8 cellular contexts compared by ENCODE assay signal in genomic region chr7:104943502-104944343, GRCh38.
DNase-seq lines count a peak whose midpoint lies in the region; ATAC-seq and TF ChIP-seq lines count a peak whose summit lies in the region.

No MANE protein-coding gene starts in this region.

- H3K27ac Mint-ChIP-seq in natural killer cell treated with Interleukin-12 subunit alpha and Interleukin-12 subunit beta and Interleukin-15 and Interleukin-18, amount 100 ng/mL, for 72 hours: peak overlapping the region; percentile 100

- peaks cover 63 to 71% of the 10 kb centered on the region in 2 donors for H3K4me1 Mint-ChIP-seq in natural killer cell treated with Interleukin-12 subunit alpha and Interleukin-12 subunit beta and Interleukin-15 and Interleukin-18, amount 100 ng/mL, for 72 hours (ENCODE audit: low read depth in 2 of 2)

- peak overlapping the region; percentile 82 to 90 for H3K27ac ChIP-seq in thoracic aorta

- H3K27me3 ChIP-seq in HAP-1 (ENCODE audit: low read depth) (no peaks in the 10 kb centered on the region), thoracic aorta (replicated peaks; ENCODE audit: insufficient read depth) (no peaks in the 10 kb centered on the region)

- H3K27me3 Mint-ChIP-seq in natural killer cell treated with Interleukin-12 subunit alpha and Interleukin-12 subunit beta and Interleukin-15 and Interleukin-18, amount 100 ng/mL, for 72 hours: no peaks in the 10 kb centered on the region

- in situ Hi-C loops in HAP-1 (cut with MboI; ENCODE audit: low sequenced_read_pairs): no loop called here

- H3K9me3 ChIP-seq in HAP-1: no peaks in the 10 kb centered on the region
- H3K9me3 ChIP-seq in thoracic aorta: no peaks in the 10 kb centered on the region

- no peak overlapping the region for H3K4me3 ChIP-seq in HAP-1
- H3K4me3 ChIP-seq in thoracic aorta: no peak overlapping the region
- H3K4me3 ChIP-seq in foreskin fibroblast (ENCODE audit: low read depth in 1 of 2, low read length in 2 of 2): no peak overlapping the region

- no peaks in the 10 kb centered on the region for H3K9me3 Mint-ChIP-seq in natural killer cell treated with Interleukin-12 subunit alpha and Interleukin-12 subunit beta and Interleukin-15 and Interleukin-18, amount 100 ng/mL, for 72 hours

- H3K36me3 ChIP-seq in HAP-1 (replicated peaks): no peaks in the 10 kb centered on the region
- no peaks in the 10 kb centered on the region for H3K36me3 ChIP-seq in thoracic aorta

- H3K4me1 ChIP-seq in HAP-1 (peaks cover 18% of the 10 kb centered on the region), thoracic aorta (ENCODE audit: control insufficient read depth in 1 of 2, low read depth in 2 of 2) (peaks cover 8 to 31% of the 10 kb centered on the region in 2 donors)

- H3K36me3 Mint-ChIP-seq in natural killer cell treated with Interleukin-12 subunit alpha and Interleukin-12 subunit beta and Interleukin-15 and Interleukin-18, amount 100 ng/mL, for 72 hours: peaks cover 35% of the 10 kb centered on the region

- DNase-seq in GDM1 (lab: John Stamatoyannopoulos, UW) (peak; percentile 57), HAP-1 (ENCODE audit: low spot score in 2 of 2) (peak; percentile 60 to 81), MV-4-11 (lab: John Stamatoyannopoulos, UW) (peak; percentile 68), thoracic aorta (ENCODE audit: low spot score) (no peak), foreskin fibroblast (no peak)
- DNase-seq in activated CD4-positive, alpha-beta T cell treated with anti-CD3 and anti-CD28 coated beads for 48 hours: peak; percentile 88
- DNase-seq in effector CD4-positive, alpha-beta T cell: peak; percentile 58
- peak; percentile 71 for DNase-seq in natural killer cell treated with Interleukin-12 subunit alpha and Interleukin-12 subunit beta and Interleukin-15 and Interleukin-18, amount 100 ng/mL, for 72 hours (ENCODE audit: low spot score)

- ATAC-seq in natural killer cell treated with Interleukin-12 subunit alpha and Interleukin-12 subunit beta and Interleukin-15 and Interleukin-18, amount 100 ng/mL, for 72 hours: peak; percentile 4 to 51
- ATAC-seq in thoracic aorta (ENCODE audit: insufficient number of reproducible peaks, low FRiP score, low read depth): no peak

- TF ChIP-seq CTCF in thoracic aorta (IDR thresholded peaks at IDR 0.05): no peak
- no peak for TF ChIP-seq CTCF in foreskin fibroblast (IDR thresholded peaks at IDR 0.05; ENCODE audit: low read depth, low read length)

- H3K4me3 Mint-ChIP-seq in natural killer cell treated with Interleukin-12 subunit alpha and Interleukin-12 subunit beta and Interleukin-15 and Interleukin-18, amount 100 ng/mL, for 72 hours: peak overlapping the region; percentile 99

Comparison
In these comparisons a context has a peak if more than half of its experiments do, and no peak if none do; other contexts are left out.
1. DNase-seq: peak in GDM1 (single experiment), HAP-1 (2 of 2), MV-4-11 (single experiment), activated CD4-positive, alpha-beta T cell treated with anti-CD3 and anti-CD28 coated beads for 48 hours (single experiment), effector CD4-positive, alpha-beta T cell (single experiment) and natural killer cell treated with Interleukin-12 subunit alpha and Interleukin-12 subunit beta and Interleukin-15 and Interleukin-18, amount 100 ng/mL, for 72 hours (single experiment); none in thoracic aorta (single experiment) and foreskin fibroblast (0 of 2).